28 cellular contexts compared by ENCODE assay signal in the genomic region with DNA sequence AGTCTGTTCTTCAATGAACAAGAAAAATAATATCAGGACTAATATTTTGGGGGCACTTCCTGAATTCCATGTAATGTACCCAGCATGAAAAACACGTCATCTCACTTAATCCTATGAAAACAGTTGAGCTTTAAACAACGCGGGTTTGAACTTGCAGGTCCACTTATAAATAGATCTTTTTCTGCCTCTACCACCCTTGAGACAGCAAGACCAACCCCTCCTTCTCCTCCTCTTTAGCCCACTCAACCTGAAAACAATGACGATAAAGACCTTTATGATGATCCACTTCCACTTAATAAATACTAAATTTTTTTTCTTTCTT.
DNase-seq lines count a peak whose midpoint lies in the region; ATAC-seq, FAIRE-seq and TF ChIP-seq lines count a peak whose summit lies in the region.
"Had no signal": no experiment of that assay in that cellular context is flagged by ENCODE, and none has a peak within 500 bp of the region (broad histone marks: within the 10 kb centered on the region; RNA-seq: fewer than 3 reads in every experiment).

No MANE protein-coding gene starts in this region.

- H3K27me3 ChIP-seq in IMR-90 (ENCODE audit: control insufficient read depth, insufficient read depth, low read length) = no peaks in the 10 kb centered on the region
- H3K27me3 ChIP-seq in keratinocyte (ENCODE audit: control insufficient read depth, extremely low read depth, insufficient read depth, low read length) = no peaks in the 10 kb centered on the region

- no peaks in the 10 kb centered on the region for H3K79me1 ChIP-seq in IMR-90 (ENCODE audit: low read depth in 1 of 2, low read length in 2 of 2)

- TF ChIP-seq POLR2A in IMR-90 (IDR thresholded peaks at IDR 0.05; ENCODE audit: low read depth, low read length) = no peak

- TF ChIP-seq RAD21 in IMR-90 (IDR thresholded peaks at IDR 0.05; ENCODE audit: low read length) = no peak

- H2AK5ac ChIP-seq in IMR-90 (ENCODE audit: low read depth, low read length) = no peak overlapping the region

- CTCF ChIA-PET in IMR-90 (lab: Yijun Ruan, JAX) = no interaction called here

- H3K9me1 ChIP-seq in IMR-90 (ENCODE audit: insufficient read depth, low read length) = no peaks in the 10 kb centered on the region
- H3K9me1 ChIP-seq in keratinocyte (ENCODE audit: control insufficient read depth, extremely low read depth, insufficient read depth, low read length) = no peaks in the 10 kb centered on the region

- WGBS in IMR-90 (ENCODE audit: extremely low coverage in 2 of 2, insufficient read length in 1 of 2), 2 experiments = no CpG with 5 or more reads among the region's 4 CpGs

- no peak overlapping the region for H2AK9ac ChIP-seq in IMR-90 (replicated peaks; ENCODE audit: low read depth, low read length, poor library complexity)

- H4K20me1 ChIP-seq in IMR-90 (ENCODE audit: insufficient read depth, low read length) (no peaks in the 10 kb centered on the region), keratinocyte (ENCODE audit: control insufficient read depth, extremely low read depth, insufficient read depth, low read length) (no peaks in the 10 kb centered on the region)

- no peak overlapping the region for H3K14ac ChIP-seq in IMR-90 (replicated peaks; ENCODE audit: low read depth, low read length)

- no peak overlapping the region for H3K4ac ChIP-seq in IMR-90 (ENCODE audit: low read depth, low read length)

- H3K9me3 ChIP-seq in IMR-90 (ENCODE audit: control insufficient read depth, insufficient read depth, low read length) = no peaks in the 10 kb centered on the region
- H3K9me3 ChIP-seq in keratinocyte (ENCODE audit: control insufficient read depth, low read depth, low read length) = no peaks in the 10 kb centered on the region

- H2BK120ac ChIP-seq in IMR-90 (ENCODE audit: low read depth, low read length) = peak overlapping the region; percentile 10; the same call in 1 of the 2 replicates

- no peak overlapping the region for H3K9ac ChIP-seq in IMR-90 (ENCODE audit: low read depth, low read length)
- H3K9ac ChIP-seq in keratinocyte (ENCODE audit: control insufficient read depth, extremely low read depth, insufficient read depth, low read length) = peak overlapping the region; percentile 11
- H3K9ac ChIP-seq: GM23248 had no signal

- no peak overlapping the region for H4K8ac ChIP-seq in IMR-90 (ENCODE audit: low read depth in 2 of 2, low read length in 2 of 2)

- H3K36me3 ChIP-seq in IMR-90 (ENCODE audit: control insufficient read depth, insufficient read depth, low read length) = no peaks in the 10 kb centered on the region
- no peaks in the 10 kb centered on the region for H3K36me3 ChIP-seq in keratinocyte (ENCODE audit: control insufficient read depth in 2 of 2, extremely low read depth in 1 of 2, insufficient read depth in 2 of 2, low read length in 2 of 2)

- no peak overlapping the region for H3K4me2 ChIP-seq in IMR-90 (ENCODE audit: low read depth, low read length)
- no peak overlapping the region for H3K4me2 ChIP-seq in keratinocyte (ENCODE audit: control insufficient read depth, extremely low read depth, insufficient read depth, low read depth, low read length)

- no peak overlapping the region for H4K5ac ChIP-seq in IMR-90 (ENCODE audit: low read depth, low read length)

- POLR2A ChIA-PET in IMR-90 (lab: Charles Lee; ENCODE audit: unreplicated experiment) = no interaction called here

- in situ Hi-C loops in IMR-90 (cut with MboI; ENCODE audit: low sequenced_read_pairs) = no loop called here

- no peak overlapping the region; the same call in 2 of the 3 replicates for H2BK15ac ChIP-seq in IMR-90 (ENCODE audit: low read depth, low read length)

- H3K79me2 ChIP-seq in keratinocyte (ENCODE audit: control insufficient read depth, insufficient read depth, low read length) = no peaks in the 10 kb centered on the region

- TF ChIP-seq CTCF in IMR-90 (conservative IDR thresholded peaks at IDR 0.05; ENCODE audit: low read depth, low read length) = no peak
- TF ChIP-seq CTCF in epithelial cell of esophagus (IDR thresholded peaks at IDR 0.05; ENCODE audit: insufficient read depth, low read depth, low read length, missing control alignments) = no peak
- no peak for TF ChIP-seq CTCF in keratinocyte (optimal IDR thresholded peaks at IDR 0.05 in 1 of 3, IDR thresholded peaks at IDR 0.05 in 1 of 3, conservative IDR thresholded peaks at IDR 0.05 in 1 of 3; ENCODE audit: extremely low read depth in 1 of 3, insufficient read depth in 2 of 3, low read length in 3 of 3)

- FAIRE-seq in keratinocyte (lab: Jason Lieb, UNC) = no peak
- FAIRE-seq: GM18507, HepG2, K562 had no signal

- peak overlapping the region; percentile 20 for H2BK20ac ChIP-seq in IMR-90 (ENCODE audit: low read depth, low read length)

- no peak overlapping the region for H3K56ac ChIP-seq in IMR-90 (ENCODE audit: extremely low read depth, insufficient read depth, low read length)

- H3K4me1 ChIP-seq in IMR-90 (ENCODE audit: control insufficient read depth, insufficient read depth, low read length) = peaks cover 4% of the 10 kb centered on the region; the same call in 1 of the 2 replicates
- H3K4me1 ChIP-seq in keratinocyte (ENCODE audit: control insufficient read depth, extremely low read depth, insufficient read depth, low read length) = peaks cover 52% of the 10 kb centered on the region

- H2AFZ ChIP-seq in IMR-90 (replicated peaks; ENCODE audit: low read length, poor library complexity) (no peak overlapping the region), keratinocyte (ENCODE audit: control insufficient read depth, low read length) (no peak overlapping the region)
- H2AFZ ChIP-seq: GM23248 had no signal

- H3K27ac ChIP-seq in IMR-90 (ENCODE audit: insufficient read depth, low read length) (no peak overlapping the region), keratinocyte (ENCODE audit: control insufficient read depth, insufficient read depth, low read length) (peak overlapping the region; percentile 74)
- H3K27ac ChIP-seq: GM23248, SK-N-MC had no signal

- no peak overlapping the region for H2BK5ac ChIP-seq in IMR-90 (ENCODE audit: low read depth, low read length, poor library complexity, severe bottlenecking)

- no peak for ATAC-seq in IMR-90 (ENCODE audit: low read depth)
- ATAC-seq: K562 had no signal

- H4K91ac ChIP-seq in IMR-90 (ENCODE audit: insufficient read depth, low read depth, low read length) = no peak overlapping the region

- no TSS peak for BruUV-seq in IMR-90 (replicated peaks; lab: Mats Ljungman, UMichigan)

- H3K4me3 ChIP-seq in IMR-90 (ENCODE audit: insufficient read depth, low read depth, low read length) = no peak overlapping the region
- H3K4me3 ChIP-seq in epithelial cell of esophagus (ENCODE audit: low read length) = no peak overlapping the region
- no peak overlapping the region for H3K4me3 ChIP-seq in keratinocyte (ENCODE audit: control insufficient read depth in 2 of 3, extremely low read depth in 1 of 3, insufficient read depth in 2 of 3, low read depth in 1 of 3, low read length in 3 of 3)
- H3K4me3 ChIP-seq: GM23248, K562, SK-N-MC had no signal

- no peak overlapping the region for H3K18ac ChIP-seq in IMR-90 (ENCODE audit: low read depth, low read length)

- dilution Hi-C loops in IMR-90 (cut with HindIII; ENCODE audit: low sequenced_read_pairs, unreplicated experiment) = no loop called here
- dilution Hi-C loops in keratinocyte (cut with MboI; ENCODE audit: extremely low pct_ligation_motif_present, low sequenced_read_pairs) = no loop called here

- DNase-seq in IMR-90 (no peak), epithelial cell of esophagus (ENCODE audit: low read depth) (peak; percentile 79), keratinocyte (ENCODE audit: low read depth, low spot score) (no peak), COLO668 (lab: John Stamatoyannopoulos, UW; ENCODE audit: unreplicated experiment) (no peak), RKO (ENCODE audit: low spot score) (no peak)
- DNase-seq in stimulated activated CD4-positive, alpha-beta T cell treated with anti-CD3 and anti-CD28 coated beads, Interleukin-4, amount 100 ng/mL, for 4 hours = no peak
- no peak for DNase-seq in stimulated activated naive CD4-positive, alpha-beta T cell (lab: John Stamatoyannopoulos, UW)
- DNase-seq: ACHN; CD4-positive, alpha-beta T cell; COR-L47; DMS 273 treated with DMSO at 0.1 percent for 48 hours; DND-41; GM23248; H7; Kasumi-1; NCI-H1092 treated with DMSO at 0.1 percent for 48 hours; NCI-H1436; NCI-H187; NCI-H2081 treated with DMSO at 0.1 percent for 48 hours; NCI-H2171; NCI-H226; NCI-H510A; NCI-H69; SIG-M5 had no signal

- intact Hi-C loops in IMR-90 (cut with micrococcal nuclease) = no loop called here

- H3K23ac ChIP-seq in IMR-90 (ENCODE audit: low read depth, low read length) = no peak overlapping the region

TF ChIP-seq in IMR-90, 13 proteins besides CTCF, POLR2A, EP300 and RAD21 (continues in another document):
- TF ChIP-seq SMC3 (IDR thresholded peaks at IDR 0.05; ENCODE audit: low read depth, low read length) (no peak), RCOR1 (IDR thresholded peaks at IDR 0.05; ENCODE audit: insufficient replicate concordance, low read length) (no peak), RFX5 (IDR thresholded peaks at IDR 0.05; ENCODE audit: low read depth, low read length) (no peak), MXI1 (IDR thresholded peaks at IDR 0.05; ENCODE audit: borderline replicate concordance, low read depth, low read length) (no peak), FOS (IDR thresholded peaks at IDR 0.05; ENCODE audit: low read depth, low read length) (no peak), BHLHE40 (IDR thresholded peaks at IDR 0.05; ENCODE audit: low read depth, low read length) (no peak), NFE2L2 (IDR thresholded peaks at IDR 0.05; ENCODE audit: low read depth, low read length) (no peak), CHD1 (IDR thresholded peaks at IDR 0.05; ENCODE audit: low read depth, low read length) (no peak), CEBPB (IDR thresholded peaks at IDR 0.05; ENCODE audit: low read depth, low read length) (no peak), MAZ (IDR thresholded peaks at IDR 0.05; ENCODE audit: borderline replicate concordance, low read depth, low read length) (no peak), MAFK (IDR thresholded peaks at IDR 0.05; ENCODE audit: low read depth, low read length) (no peak), ELK1 (IDR thresholded peaks at IDR 0.05; ENCODE audit: borderline replicate concordance, low read depth, low read length) (no peak)
